In genomic region chr11:1521382-1522080, GRCh38 we compare ENCODE assay signal across 10 cellular contexts.
DNase-seq lines count a peak whose midpoint lies in the region; ATAC-seq and TF ChIP-seq lines count a peak whose summit lies in the region.
"Had no signal": no experiment of that assay in that cellular context is flagged by ENCODE, and none has a peak within 500 bp of the region (broad histone marks: within the 10 kb centered on the region; RNA-seq: fewer than 3 reads in every experiment).

No MANE protein-coding gene starts in this region.

- H3K9ac ChIP-seq in BLaER1 treated with 17β-estradiol and CSF1 and Interleukin-3, amounts not matched to agents 10 nM and 100 nM, result peak overlapping the region in 8 of 11 experiments; percentile 6 to 70 (median 42); a peak in 10 of 22 replicates

- H3K9me3 ChIP-seq in BLaER1 treated with 17β-estradiol and CSF1 and Interleukin-3, amounts not matched to agents 10 nM and 100 nM (replicated peaks in 1 of 11), result no peaks in the 10 kb centered on the region

- no peak for TF ChIP-seq CTCF in NB4 (IDR thresholded peaks at IDR 0.05; ENCODE audit: low read depth, low read length)

- H3K4me3 ChIP-seq in BLaER1 treated with 17β-estradiol and CSF1 and Interleukin-3, amounts not matched to agents 10 nM and 100 nM, result peak overlapping the region in 6 of 10 experiments; percentile 6 to 41 (median 31); a peak in 11 of 20 replicates
- peak overlapping the region; percentile 3 for H3K4me3 ChIP-seq in NB4 (ENCODE audit: low read depth, low read length)

- no peak for TF ChIP-seq POLR2A in NB4 (IDR thresholded peaks at IDR 0.05; ENCODE audit: extremely low read depth, insufficient read length)

- peaks cover 0 to 4% (median 0%) of the 10 kb centered on the region in 11 experiments; a peak in 2 of 22 replicates for H3K27me3 ChIP-seq in BLaER1 treated with 17β-estradiol and CSF1 and Interleukin-3, amounts not matched to agents 10 nM and 100 nM

- DNase-seq in NB4 (ENCODE audit: low read depth), result peak; percentile 68
- DNase-seq in NCI-H1694 (lab: John Stamatoyannopoulos, UW), result no peak
- no peak for DNase-seq in NK-92 (lab: John Stamatoyannopoulos, UW; ENCODE audit: unreplicated experiment)
- no peak for DNase-seq in cerebellar nuclear complex (lab: John Stamatoyannopoulos, UW)
- DNase-seq in kidney glomerular epithelial cell (lab: John Stamatoyannopoulos, UW), result no peak
- DNase-seq: NCI-H524; stimulated activated CD4-positive, alpha-beta T cell treated with anti-CD3 and anti-CD28 coated beads, Interleukin-2, amount 100 ng/mL, for 48 hours had no signal

- peak overlapping the region in 7 of 11 experiments; percentile 34 to 77 (median 66); a peak in 13 of 22 replicates for H3K27ac ChIP-seq in BLaER1 treated with 17β-estradiol and CSF1 and Interleukin-3, amounts not matched to agents 10 nM and 100 nM

- peaks cover 59 to 99% (median 91%) of the 10 kb centered on the region in 10 experiments for H3K4me1 ChIP-seq in BLaER1 treated with 17β-estradiol and CSF1 and Interleukin-3, amounts not matched to agents 10 nM and 100 nM

- ATAC-seq in GM19025 (IDR thresholded peaks at IDR 0.05; ENCODE audit: low read depth, unreplicated experiment) (peak; percentile 66), HG02759 (IDR thresholded peaks at IDR 0.05; ENCODE audit: unreplicated experiment) (peak; percentile 81)

- H4K20me1 ChIP-seq in BLaER1 treated with 17β-estradiol and CSF1 and Interleukin-3, amounts not matched to agents 10 nM and 100 nM, result peaks cover 100% of the 10 kb centered on the region in 11 experiments

- peak overlapping the region; percentile 73 to 94 (median 84) for H3K4me2 ChIP-seq in BLaER1 treated with 17β-estradiol and CSF1 and Interleukin-3, amounts not matched to agents 10 nM and 100 nM

- peaks cover 0 to 17% (median 0%) of the 10 kb centered on the region in 11 experiments; a peak in 2 of 22 replicates for H3K36me3 ChIP-seq in BLaER1 treated with 17β-estradiol and CSF1 and Interleukin-3, amounts not matched to agents 10 nM and 100 nM
